Comparison of ENCODE assay signal across 33 cellular contexts in the genomic region with DNA sequence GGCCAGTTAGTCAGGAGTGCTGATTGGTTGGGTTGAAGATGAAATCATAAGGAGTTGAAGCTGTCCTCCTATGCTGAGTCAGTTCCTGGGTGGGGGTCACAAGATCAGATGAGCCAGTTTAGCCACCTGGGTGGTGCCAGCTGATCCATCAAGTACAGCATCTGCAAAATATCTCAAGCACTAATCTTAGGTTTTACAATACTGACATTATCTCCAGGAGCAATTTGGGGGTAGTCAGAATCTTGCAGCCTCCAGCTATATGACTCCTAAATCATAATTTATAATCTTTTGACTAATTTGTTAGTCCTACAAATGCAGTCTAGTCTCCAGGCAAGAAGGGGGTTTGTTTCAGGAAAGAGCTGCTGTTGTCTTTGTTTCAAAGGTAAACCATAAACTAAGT.
"Had no signal": no experiment of that assay in that cellular context is flagged by ENCODE, and none has a peak within 500 bp of the region (broad histone marks: within the 10 kb centered on the region; RNA-seq: fewer than 3 reads in every experiment).

No MANE protein-coding gene starts in this region.

- H3K4me3 Mint-ChIP-seq: activated CD4-positive, alpha-beta memory T cell treated with anti-CD3 and anti-CD28 coated beads for 36 hours; activated CD4-positive, alpha-beta T cell treated with anti-CD3 and anti-CD28 coated beads for 36 hours; activated CD4-positive, alpha-beta T cell treated with anti-CD3 and anti-CD28 coated beads, Interleukin-2, amount 10 ng/mL, durations not matched to agents 24 days and 14 days; activated CD8-positive, alpha-beta memory T cell treated with anti-CD3 and anti-CD28 coated beads, Interleukin-2, amount 10 ng/mL, durations not matched to agents 7 days and 5 days; activated CD8-positive, alpha-beta T cell treated with anti-CD3 and anti-CD28 coated beads, Interleukin-2, amount 10 ng/mL, durations not matched to agents 7 days and 5 days; activated naive CD4-positive, alpha-beta T cell treated with anti-CD3 and anti-CD28 coated beads for 36 hours; activated naive CD4-positive, alpha-beta T cell treated with anti-CD3 and anti-CD28 coated beads, Interleukin-2, amount 50 U/mL, for 24 hours; activated naive CD8-positive, alpha-beta T cell treated with anti-CD3 and anti-CD28 coated beads for 36 hours; activated naive CD8-positive, alpha-beta T cell treated with anti-CD3 and anti-CD28 coated beads, Interleukin-2, amount 50 U/mL, for 24 hours; activated T-helper 1 cell treated with anti-CD3 and anti-CD28 coated beads, Interleukin-12 subunit alpha, Interleukin-12 subunit beta, Interleukin-2, Interleukin-4 antibody, amounts not matched to agents 30 ng/mL and 10 ng/mL and 1 ng/mL, durations not matched to agents 14 hours and 24 hours and 36 hours; brain; central memory CD8-positive, alpha-beta T cell; dendritic cell treated with granulocyte-macrophage colony-stimulating factor and Interleukin-4, amounts not matched to agents 40 ng/mL and 50 ng/mL, for 4 days; endodermal cell had no signal

- H3K4me3 ChIP-seq: adrenal gland, ascending aorta, breast epithelium, coronary artery, dorsolateral prefrontal cortex, gastrocnemius medialis, heart left ventricle had no signal

- H3K27me3 ChIP-seq: adrenal gland, ascending aorta, breast epithelium, dorsolateral prefrontal cortex, gastrocnemius medialis had no signal

- H3K27ac ChIP-seq: adrenal gland, ascending aorta, breast epithelium, coronary artery, dorsolateral prefrontal cortex, gastrocnemius medialis, heart left ventricle had no signal

- H3K36me3 ChIP-seq: adrenal gland, ascending aorta, breast epithelium, gastrocnemius medialis, heart left ventricle had no signal

- ATAC-seq: activated CD4-positive, alpha-beta T cell treated with anti-CD3 and anti-CD28 coated beads for 36 hours; activated CD8-positive, alpha-beta memory T cell treated with anti-CD3 and anti-CD28 coated beads, Interleukin-2, amount 10 ng/mL, durations not matched to agents 7 days and 5 days; activated CD8-positive, alpha-beta T cell treated with anti-CD3 and anti-CD28 coated beads, Interleukin-2, amount 10 ng/mL, durations not matched to agents 7 days and 5 days; activated naive CD8-positive, alpha-beta T cell treated with anti-CD3 and anti-CD28 coated beads, Interleukin-2, amount 50 U/mL, for 24 hours; esophagus mucosa; gastrocnemius medialis; heart left ventricle had no signal

- H3K9me3 Mint-ChIP-seq: activated CD4-positive, alpha-beta memory T cell treated with anti-CD3 and anti-CD28 coated beads for 36 hours; activated CD4-positive, alpha-beta T cell treated with anti-CD3 and anti-CD28 coated beads, Interleukin-2, amount 10 ng/mL, durations not matched to agents 24 days and 14 days; activated naive CD4-positive, alpha-beta T cell treated with anti-CD3 and anti-CD28 coated beads for 36 hours; activated naive CD8-positive, alpha-beta T cell treated with anti-CD3 and anti-CD28 coated beads for 36 hours; activated naive CD8-positive, alpha-beta T cell treated with anti-CD3 and anti-CD28 coated beads, Interleukin-2, amount 50 U/mL, for 24 hours; activated T-helper 1 cell treated with anti-CD3 and anti-CD28 coated beads, Interleukin-12 subunit alpha, Interleukin-12 subunit beta, Interleukin-2, Interleukin-4 antibody, amounts not matched to agents 30 ng/mL and 10 ng/mL and 1 ng/mL, durations not matched to agents 14 hours and 24 hours and 36 hours; activated T-helper 2 cell treated with anti-CD3 and anti-CD28 coated beads, Interferon-gamma antibody, Interleukin-2, Interleukin-4, amounts not matched to agents 10 μg/mL and 5 μg/mL and 100 μg/mL, durations not matched to agents 14 hours and 24 hours and 36 hours; central memory CD8-positive, alpha-beta T cell; dendritic cell treated with granulocyte-macrophage colony-stimulating factor and Interleukin-4, amounts not matched to agents 40 ng/mL and 50 ng/mL, for 4 days had no signal

- H3K4me1 ChIP-seq: adrenal gland, ascending aorta, breast epithelium, gastrocnemius medialis, heart left ventricle had no signal

- DNase-seq: activated CD4-positive, alpha-beta memory T cell treated with anti-CD3 and anti-CD28 coated beads for 36 hours; activated CD4-positive, alpha-beta T cell treated with anti-CD3 and anti-CD28 coated beads for 36 hours; activated CD4-positive, alpha-beta T cell treated with anti-CD3 and anti-CD28 coated beads, Interleukin-2, amount 10 ng/mL, durations not matched to agents 24 days and 14 days; activated CD4-positive, CD25-positive, alpha-beta regulatory T cell; activated CD4-positive, CD25-positive, alpha-beta regulatory T cell treated with anti-CD3 and anti-CD28 coated beads, Interleukin-2, amount 50 U/mL, for 72 hours; activated CD8-positive, alpha-beta memory T cell treated with anti-CD3 and anti-CD28 coated beads, Interleukin-2, amount 10 ng/mL, durations not matched to agents 7 days and 5 days; activated CD8-positive, alpha-beta memory T cell treated with anti-CD3 and anti-CD28 coated beads, Interleukin-2, amount 50 U/mL, for 4 hours; activated CD8-positive, alpha-beta T cell treated with anti-CD3 and anti-CD28 coated beads, Interleukin-2, amount 10 ng/mL, durations not matched to agents 7 days and 5 days; activated effector memory CD4-positive, alpha-beta T cell treated with anti-CD3 and anti-CD28 coated beads, Interleukin-2, amount 50 U/mL, for 16 hours; activated naive CD4-positive, alpha-beta T cell treated with anti-CD3 and anti-CD28 coated beads for 36 hours; activated naive CD8-positive, alpha-beta T cell treated with anti-CD3 and anti-CD28 coated beads for 36 hours; activated naive CD8-positive, alpha-beta T cell treated with anti-CD3 and anti-CD28 coated beads, Interleukin-2, amount 50 U/mL, for 24 hours; activated T-cell treated with anti-CD3 and anti-CD28 coated beads, Interleukin-2, amount 50 U/mL, for 1 hour; activated T-cell treated with anti-CD3 and anti-CD28 coated beads, Interleukin-2, amount 50 U/mL, for 48 hours; adrenal gland; dorsolateral prefrontal cortex; effector memory CD4-positive, alpha-beta T cell; endodermal cell; foreskin fibroblast; gastrocnemius medialis; glutamatergic neuron; heart left ventricle; T-helper 2 cell had no signal

- H3K9me3 ChIP-seq: adrenal gland, ascending aorta, breast epithelium, gastrocnemius medialis, heart left ventricle had no signal

- H3K27ac Mint-ChIP-seq: activated CD4-positive, alpha-beta memory T cell treated with anti-CD3 and anti-CD28 coated beads for 36 hours; activated CD4-positive, alpha-beta T cell treated with anti-CD3 and anti-CD28 coated beads for 36 hours; activated CD4-positive, alpha-beta T cell treated with anti-CD3 and anti-CD28 coated beads, Interleukin-2, amount 10 ng/mL, durations not matched to agents 24 days and 14 days; activated CD8-positive, alpha-beta memory T cell treated with anti-CD3 and anti-CD28 coated beads, Interleukin-2, amount 10 ng/mL, durations not matched to agents 7 days and 5 days; activated CD8-positive, alpha-beta T cell treated with anti-CD3 and anti-CD28 coated beads, Interleukin-2, amount 10 ng/mL, durations not matched to agents 7 days and 5 days; activated naive CD4-positive, alpha-beta T cell treated with anti-CD3 and anti-CD28 coated beads for 36 hours; activated naive CD4-positive, alpha-beta T cell treated with anti-CD3 and anti-CD28 coated beads, Interleukin-2, amount 50 U/mL, for 24 hours; activated naive CD8-positive, alpha-beta T cell treated with anti-CD3 and anti-CD28 coated beads for 36 hours; activated naive CD8-positive, alpha-beta T cell treated with anti-CD3 and anti-CD28 coated beads, Interleukin-2, amount 50 U/mL, for 24 hours; activated T-helper 1 cell treated with anti-CD3 and anti-CD28 coated beads, Interleukin-12 subunit alpha, Interleukin-12 subunit beta, Interleukin-2, Interleukin-4 antibody, amounts not matched to agents 30 ng/mL and 10 ng/mL and 1 ng/mL, durations not matched to agents 14 hours and 24 hours and 36 hours; activated T-helper 2 cell treated with anti-CD3 and anti-CD28 coated beads, Interferon-gamma antibody, Interleukin-2, Interleukin-4, amounts not matched to agents 10 μg/mL and 5 μg/mL and 100 μg/mL, durations not matched to agents 14 hours and 24 hours and 36 hours; brain; dendritic cell treated with granulocyte-macrophage colony-stimulating factor and Interleukin-4, amounts not matched to agents 40 ng/mL and 50 ng/mL, for 4 days; endodermal cell had no signal

- H3K4me1 Mint-ChIP-seq: activated CD4-positive, alpha-beta T cell treated with anti-CD3 and anti-CD28 coated beads for 36 hours; activated CD4-positive, alpha-beta T cell treated with anti-CD3 and anti-CD28 coated beads, Interleukin-2, amount 10 ng/mL, durations not matched to agents 24 days and 14 days; activated CD8-positive, alpha-beta memory T cell treated with anti-CD3 and anti-CD28 coated beads, Interleukin-2, amount 10 ng/mL, durations not matched to agents 7 days and 5 days; activated naive CD4-positive, alpha-beta T cell treated with anti-CD3 and anti-CD28 coated beads, Interleukin-2, amount 50 U/mL, for 24 hours; activated naive CD8-positive, alpha-beta T cell treated with anti-CD3 and anti-CD28 coated beads for 36 hours; activated naive CD8-positive, alpha-beta T cell treated with anti-CD3 and anti-CD28 coated beads, Interleukin-2, amount 50 U/mL, for 24 hours; central memory CD8-positive, alpha-beta T cell had no signal

- H3K36me3 Mint-ChIP-seq: activated CD4-positive, alpha-beta memory T cell treated with anti-CD3 and anti-CD28 coated beads for 36 hours; activated CD8-positive, alpha-beta memory T cell treated with anti-CD3 and anti-CD28 coated beads, Interleukin-2, amount 10 ng/mL, durations not matched to agents 7 days and 5 days; activated naive CD4-positive, alpha-beta T cell treated with anti-CD3 and anti-CD28 coated beads, Interleukin-2, amount 50 U/mL, for 24 hours; activated naive CD8-positive, alpha-beta T cell treated with anti-CD3 and anti-CD28 coated beads for 36 hours had no signal
